In the genomic region with DNA sequence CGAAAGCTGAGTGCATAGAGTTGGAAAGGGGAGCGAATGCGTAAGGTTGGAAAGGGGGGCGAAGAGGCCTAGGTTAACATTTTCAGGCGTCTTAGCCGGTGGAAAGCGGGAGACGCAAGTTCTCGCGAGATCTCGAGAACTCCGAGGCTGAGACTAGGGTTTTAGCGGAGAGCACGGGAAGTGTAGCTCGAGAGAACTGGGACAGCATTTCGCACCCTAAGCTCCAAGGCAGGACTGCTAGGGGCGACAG, we compare ENCODE assay signal across 8 cellular contexts. TPM values are rescaled to one million over a fixed set of nuclear protein-coding genes. Genes with fewer than 3 reads are reported as not detected.
DNase-seq lines count a peak whose midpoint lies in the region; ATAC-seq and TF ChIP-seq lines count a peak whose summit lies in the region.

No MANE protein-coding gene starts in this region.

- H3K18ac ChIP-seq in mesenchymal stem cell (ENCODE audit: low read depth in 1 of 2, low read length in 2 of 2), result peak overlapping the region; percentile 82 to 96

- H2AK5ac ChIP-seq in mesenchymal stem cell (ENCODE audit: low read length, severe bottlenecking), result no peak overlapping the region

- peak overlapping the region; percentile 80 to 97 for H3K4me3 ChIP-seq in mesenchymal stem cell (ENCODE audit: insufficient read depth in 1 of 2, low read depth in 1 of 2, low read length in 2 of 2)
- H3K4me3 ChIP-seq in tibial artery, result peak overlapping the region; percentile 72 to 87

- H3K36me3 ChIP-seq in mesenchymal stem cell (ENCODE audit: control insufficient read depth in 1 of 2, insufficient read depth in 2 of 2, low read depth in 1 of 2, low read length in 2 of 2) (peaks cover 0 to 17% of the 10 kb centered on the region in 2 experiments), tibial artery (peaks cover 0 to 9% (median 0%) of the 10 kb centered on the region in 3 donors)

- intact Hi-C loops in tibial artery (cut with DNase I; ENCODE audit: low total_unique reads), result no loop called here

- no peaks in the 10 kb centered on the region for H3K27me3 ChIP-seq in mesenchymal stem cell (ENCODE audit: control insufficient read depth in 1 of 2, insufficient read depth in 1 of 2, low read length in 2 of 2)
- H3K27me3 ChIP-seq in tibial artery, result no peaks in the 10 kb centered on the region

- WGBS in mesenchymal stem cell, result under 1% methylated on average over 15 of the region's 17 CpGs

- TF ChIP-seq CTCF in tibial artery (IDR thresholded peaks at IDR 0.05), result no peak

- H2AFZ ChIP-seq in mesenchymal stem cell (ENCODE audit: low read depth, low read length), result peak overlapping the region; percentile 91

- no peak overlapping the region for H3K14ac ChIP-seq in mesenchymal stem cell (ENCODE audit: low read length in 2 of 2)

- H4K8ac ChIP-seq in mesenchymal stem cell (ENCODE audit: low read length), result peak overlapping the region; percentile 98

- peak overlapping the region; percentile 73 for H2BK120ac ChIP-seq in mesenchymal stem cell (ENCODE audit: low read depth, low read length)

- peak overlapping the region; percentile 81 to 91 for H3K4ac ChIP-seq in mesenchymal stem cell (ENCODE audit: low read depth in 1 of 2, low read length in 2 of 2)

- H3K9me3 ChIP-seq in mesenchymal stem cell (ENCODE audit: control insufficient read depth, low read length) (no peaks in the 10 kb centered on the region), tibial artery (no peaks in the 10 kb centered on the region)

- H4K91ac ChIP-seq in mesenchymal stem cell (ENCODE audit: low read length), result peak overlapping the region; percentile 95

- no peak overlapping the region for H2BK15ac ChIP-seq in mesenchymal stem cell (ENCODE audit: low read depth, poor library complexity, severe bottlenecking)

- DNase-seq in stimulated activated CD4-positive, alpha-beta T cell treated with anti-CD3 and anti-CD28 coated beads, Interleukin-2, amount 100 ng/mL, for 4 hours (ENCODE audit: low read depth), result peak; percentile 57
- DNase-seq in stimulated activated CD4-positive, alpha-beta T cell treated with anti-CD3 and anti-CD28 coated beads, Interleukin-4, amount 100 ng/mL, for 1 hour, result no peak
- DNase-seq in NCI-H1417 treated with DMSO at 0.1 percent for 48 hours (lab: John Stamatoyannopoulos, UW), result peak; percentile 89
- peak; percentile 75 for DNase-seq in T follicular helper cell (ENCODE audit: low read depth)
- peak; percentile 75 for DNase-seq in effector CD4-positive, alpha-beta T cell
- peak; percentile 91 for DNase-seq in mesenchymal stem cell
- DNase-seq in tibial artery, result peak in 1 of 2 donors; percentile 51

- peak overlapping the region; percentile 79 for H3K4me2 ChIP-seq in mesenchymal stem cell (ENCODE audit: low read length, poor library complexity, severe bottlenecking)

- peak overlapping the region; percentile 87 for H2BK5ac ChIP-seq in mesenchymal stem cell (ENCODE audit: low read depth, low read length, poor library complexity, severe bottlenecking)

- peaks cover 2% of the 10 kb centered on the region for H3K4me1 ChIP-seq in mesenchymal stem cell (ENCODE audit: control insufficient read depth, insufficient read depth, low read depth, low read length)
- H3K4me1 ChIP-seq in tibial artery, result peaks cover 0 to 25% (median 10%) of the 10 kb centered on the region in 4 donors

- ATAC-seq in HG02763 (IDR thresholded peaks at IDR 0.05; ENCODE audit: unreplicated experiment), result peak; percentile 36

- H3K27ac ChIP-seq in mesenchymal stem cell (ENCODE audit: low read length, poor library complexity, severe bottlenecking), result peak overlapping the region; percentile 100
- peak overlapping the region; percentile 99 to 100 for H3K27ac ChIP-seq in tibial artery

- peak overlapping the region; percentile 100 for H3K9ac ChIP-seq in mesenchymal stem cell (ENCODE audit: low read length)

- H2BK12ac ChIP-seq in mesenchymal stem cell (ENCODE audit: low read length in 2 of 2), result peak overlapping the region in 1 of 2 experiments; percentile 42

- H3K79me1 ChIP-seq in mesenchymal stem cell (replicated peaks; ENCODE audit: low read length, poor library complexity, severe bottlenecking), result no peaks in the 10 kb centered on the region

- H3K23ac ChIP-seq in mesenchymal stem cell (ENCODE audit: low read length in 2 of 2), result no peak overlapping the region

RNA-seq across cellular contexts. Expression of a gene that starts 0.3 kb away (rescaled TPM):
- 115 TPM for polyA plus RNA-seq in mesenchymal stem cell (2013, experiment 1 of 2)
- 113 TPM for polyA plus RNA-seq in mesenchymal stem cell (2013, experiment 2 of 2)
